ENCODE assay signal across 18 cellular contexts in the genomic region with DNA sequence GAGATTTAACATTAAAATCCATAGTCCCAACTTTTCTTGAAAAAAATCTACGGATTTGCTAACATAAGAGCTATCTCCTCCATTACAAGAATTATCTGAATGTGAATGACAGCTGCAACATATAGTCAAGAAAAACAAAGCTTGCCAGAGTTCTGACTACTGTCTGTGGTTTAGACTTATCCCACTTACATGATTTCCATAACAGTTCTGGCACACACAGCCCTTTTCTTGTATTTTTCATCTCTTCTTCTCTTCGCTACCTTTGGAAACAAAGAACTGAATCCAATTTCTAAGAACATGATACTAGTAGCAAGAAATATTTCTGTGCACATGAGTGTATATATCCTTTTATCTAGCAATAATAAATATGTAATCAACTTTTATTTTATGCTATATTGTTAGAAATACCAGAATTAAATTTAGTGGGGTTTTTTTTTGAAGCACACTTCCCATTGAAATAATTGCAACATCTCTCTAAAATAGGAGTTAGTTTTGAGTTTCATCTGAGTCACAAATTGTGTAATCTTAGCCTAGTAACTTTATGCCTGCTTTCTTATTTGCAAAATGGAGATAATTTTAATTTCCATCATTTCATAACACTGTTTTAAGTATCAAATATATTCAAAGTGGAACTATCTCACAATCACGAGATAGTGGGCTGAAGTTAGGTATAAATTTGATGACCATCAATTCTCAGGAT.
A peak's percentile ranks its signal among the peaks of the same experiment; 100 is the strongest.
DNase-seq lines count a peak whose midpoint lies in the region; ATAC-seq, FAIRE-seq and TF ChIP-seq lines count a peak whose summit lies in the region.
"Had no signal": no experiment of that assay in that cellular context is flagged by ENCODE, and none has a peak within 500 bp of the region (broad histone marks: within the 10 kb centered on the region; RNA-seq: fewer than 3 reads in every experiment).

No MANE protein-coding gene starts in this region.

- no peak overlapping the region for H3K4me3 Mint-ChIP-seq in activated CD4-positive, alpha-beta T cell treated with anti-CD3 and anti-CD28 coated beads for 36 hours
- H3K4me3 Mint-ChIP-seq: CD8-positive, alpha-beta memory T cell had no signal

- no peak overlapping the region for H4K8ac ChIP-seq in IMR-90 (ENCODE audit: low read depth in 2 of 2, low read length in 2 of 2)
- no peak overlapping the region for H4K8ac ChIP-seq in neuronal stem cell (ENCODE audit: low read depth, low read length)

- H2AK9ac ChIP-seq in IMR-90 (replicated peaks; ENCODE audit: low read depth, low read length, poor library complexity): no peak overlapping the region

- in situ Hi-C loops in IMR-90 (cut with MboI; ENCODE audit: low sequenced_read_pairs): no loop called here

- H3K9me1 ChIP-seq in IMR-90 (ENCODE audit: insufficient read depth, low read length): no peaks in the 10 kb centered on the region

- H3K27ac ChIP-seq in IMR-90 (ENCODE audit: insufficient read depth, low read length) (no peak overlapping the region), pancreas (no peak overlapping the region), neuronal stem cell (replicated peaks; ENCODE audit: low read length) (no peak overlapping the region)
- H3K27ac ChIP-seq: A549 had no signal

- H3K4me3 ChIP-seq in IMR-90 (ENCODE audit: insufficient read depth, low read depth, low read length) (no peak overlapping the region), fibroblast of pulmonary artery (replicated peaks; ENCODE audit: low read depth, low read length) (no peak overlapping the region), pancreas (no peak overlapping the region), H7 (ENCODE audit: insufficient read depth, low read depth, low read length) (no peak overlapping the region), neuronal stem cell (ENCODE audit: low read length in 2 of 2) (no peak overlapping the region)
- H3K4me3 ChIP-seq: A549, MG63 had no signal

- dilution Hi-C loops in IMR-90 (cut with HindIII; ENCODE audit: low sequenced_read_pairs, unreplicated experiment): no loop called here

- H3K27me3 Mint-ChIP-seq in activated CD4-positive, alpha-beta T cell treated with anti-CD3 and anti-CD28 coated beads for 36 hours: no peaks in the 10 kb centered on the region
- H3K27me3 Mint-ChIP-seq: CD8-positive, alpha-beta memory T cell had no signal

- H3K4me1 Mint-ChIP-seq in activated CD4-positive, alpha-beta T cell treated with anti-CD3 and anti-CD28 coated beads for 36 hours: no peaks in the 10 kb centered on the region
- H3K4me1 Mint-ChIP-seq: CD8-positive, alpha-beta memory T cell had no signal

- CTCF ChIA-PET in IMR-90 (lab: Yijun Ruan, JAX): no interaction called here
- CTCF ChIA-PET in activated CD4-positive, alpha-beta T cell treated with anti-CD3 and anti-CD28 coated beads for 36 hours (lab: Charles Lee): no interaction called here

- BruUV-seq in IMR-90 (replicated peaks; lab: Mats Ljungman, UMichigan): no TSS peak

- H3K9me3 Mint-ChIP-seq in activated CD4-positive, alpha-beta T cell treated with anti-CD3 and anti-CD28 coated beads for 36 hours (ENCODE audit: low read depth): peaks cover 9% of the 10 kb centered on the region

- no peak overlapping the region for H3K27ac Mint-ChIP-seq in activated CD4-positive, alpha-beta T cell treated with anti-CD3 and anti-CD28 coated beads for 36 hours
- H3K27ac Mint-ChIP-seq: CD8-positive, alpha-beta memory T cell had no signal

- H2AK5ac ChIP-seq in IMR-90 (ENCODE audit: low read depth, low read length) (no peak overlapping the region), neuronal stem cell (ENCODE audit: low read depth, low read length) (no peak overlapping the region)

- no peak for ATAC-seq in IMR-90 (ENCODE audit: low read depth)
- no peak for ATAC-seq in pancreas
- ATAC-seq in activated CD4-positive, alpha-beta T cell treated with anti-CD3 and anti-CD28 coated beads for 36 hours: no peak
- ATAC-seq: A549, Panc1 had no signal

- TF ChIP-seq CTCF in IMR-90 (conservative IDR thresholded peaks at IDR 0.05; ENCODE audit: low read depth, low read length): no peak
- TF ChIP-seq CTCF in fibroblast of pulmonary artery (IDR thresholded peaks at IDR 0.05; ENCODE audit: low read length, missing control alignments): no peak
- no peak for TF ChIP-seq CTCF in pancreas (IDR thresholded peaks at IDR 0.05)

- no peaks in the 10 kb centered on the region for H3K36me3 Mint-ChIP-seq in activated CD4-positive, alpha-beta T cell treated with anti-CD3 and anti-CD28 coated beads for 36 hours (ENCODE audit: low read depth)
- H3K36me3 Mint-ChIP-seq: CD8-positive, alpha-beta memory T cell had no signal

- no peak overlapping the region for H3K56ac ChIP-seq in IMR-90 (ENCODE audit: extremely low read depth, insufficient read depth, low read length)

- no peaks in the 10 kb centered on the region for H3K79me1 ChIP-seq in IMR-90 (ENCODE audit: low read depth in 1 of 2, low read length in 2 of 2)
- no peaks in the 10 kb centered on the region for H3K79me1 ChIP-seq in neuronal stem cell (ENCODE audit: low read depth, low read length)

- WGBS in IMR-90 (ENCODE audit: extremely low coverage in 2 of 2, insufficient read length in 1 of 2), 2 experiments: no CpG with 5 or more reads among the region's 3 CpGs
- WGBS in pancreas, 2 donors: 44 to 58% methylated on average over 3 of the region's 3 CpGs
- WGBS in neuronal stem cell (ENCODE audit: extremely low coverage in 2 of 2, insufficient read length in 2 of 2, insufficient replicate concordance in 1 of 2), 2 donors: no CpG with 5 or more reads among the region's 3 CpGs

- H3K18ac ChIP-seq in IMR-90 (ENCODE audit: low read depth, low read length): no peak overlapping the region
- no peak overlapping the region for H3K18ac ChIP-seq in neuronal stem cell (ENCODE audit: low read length)

- H4K5ac ChIP-seq in IMR-90 (ENCODE audit: low read depth, low read length): no peak overlapping the region

- no peak overlapping the region for H3K4me2 ChIP-seq in IMR-90 (ENCODE audit: low read depth, low read length)
- H3K4me2 ChIP-seq in neuronal stem cell (ENCODE audit: insufficient read depth, low read length, poor library complexity, severe bottlenecking): no peak overlapping the region
- H3K4me2 ChIP-seq: A549 had no signal

- H3K4ac ChIP-seq in IMR-90 (ENCODE audit: low read depth, low read length): no peak overlapping the region
- H3K4ac ChIP-seq in neuronal stem cell (ENCODE audit: low read length): no peak overlapping the region

- no peaks in the 10 kb centered on the region for H4K20me1 ChIP-seq in IMR-90 (ENCODE audit: insufficient read depth, low read length)

- H3K27me3 ChIP-seq in IMR-90 (ENCODE audit: control insufficient read depth, insufficient read depth, low read length) (no peaks in the 10 kb centered on the region), pancreas (no peaks in the 10 kb centered on the region), H7 (ENCODE audit: control insufficient read depth, insufficient read depth, low read length) (no peaks in the 10 kb centered on the region), neuronal stem cell (ENCODE audit: control insufficient read depth in 3 of 3, insufficient read depth in 3 of 3, low read depth in 1 of 3, low read length in 3 of 3) (no peaks in the 10 kb centered on the region)
- H3K27me3 ChIP-seq: MG63 had no signal

- intact Hi-C loops in IMR-90 (cut with micrococcal nuclease): no loop called here
- intact Hi-C loops in pancreas (cut with DNase I): no loop called here
- intact Hi-C loops in activated CD4-positive, alpha-beta T cell treated with anti-CD3 and anti-CD28 coated beads for 36 hours (cut with DNase I, micrococcal nuclease): no loop called here

- H2AFZ ChIP-seq in IMR-90 (replicated peaks; ENCODE audit: low read length, poor library complexity) (no peak overlapping the region), neuronal stem cell (ENCODE audit: low read length) (no peak overlapping the region)

- H3K14ac ChIP-seq in IMR-90 (replicated peaks; ENCODE audit: low read depth, low read length): no peak overlapping the region
- H3K14ac ChIP-seq in neuronal stem cell (ENCODE audit: low read length): no peak overlapping the region

- TF ChIP-seq RAD21 in IMR-90 (IDR thresholded peaks at IDR 0.05; ENCODE audit: low read length): no peak

- H3K23ac ChIP-seq in IMR-90 (ENCODE audit: low read depth, low read length) (no peak overlapping the region), neuronal stem cell (ENCODE audit: low read depth, low read length, poor library complexity) (no peak overlapping the region)

- no peak overlapping the region for H2BK15ac ChIP-seq in IMR-90 (ENCODE audit: low read depth, low read length)
- no peak overlapping the region for H2BK15ac ChIP-seq in neuronal stem cell (ENCODE audit: low read length)

- H3K36me3 ChIP-seq in IMR-90 (ENCODE audit: control insufficient read depth, insufficient read depth, low read length) (no peaks in the 10 kb centered on the region), pancreas (no peaks in the 10 kb centered on the region), H7 (replicated peaks; ENCODE audit: control insufficient read depth, insufficient read depth, low read length) (no peaks in the 10 kb centered on the region), neuronal stem cell (replicated peaks in 1 of 2; ENCODE audit: control insufficient read depth in 2 of 2, insufficient read depth in 2 of 2, low read length in 2 of 2) (no peaks in the 10 kb centered on the region)
- H3K36me3 ChIP-seq: MG63 had no signal

- H3K4me1 ChIP-seq in IMR-90 (ENCODE audit: control insufficient read depth, insufficient read depth, low read length) (no peaks in the 10 kb centered on the region), pancreas (no peaks in the 10 kb centered on the region), neuronal stem cell (ENCODE audit: control insufficient read depth in 2 of 2, insufficient read depth in 1 of 2, low read depth in 1 of 2, low read length in 2 of 2) (no peaks in the 10 kb centered on the region)
- H3K4me1 ChIP-seq: A549 had no signal

- no peak overlapping the region for H2BK20ac ChIP-seq in IMR-90 (ENCODE audit: low read depth, low read length)

- no peak overlapping the region for H2BK12ac ChIP-seq in neuronal stem cell (ENCODE audit: low read length)

- POLR2A ChIA-PET in IMR-90 (lab: Charles Lee; ENCODE audit: unreplicated experiment): no interaction called here
- POLR2A ChIA-PET in activated CD4-positive, alpha-beta T cell treated with anti-CD3 and anti-CD28 coated beads for 36 hours (lab: Charles Lee): no interaction called here

- DNase-seq in IMR-90 (no peak), NCI-H226 (peak; percentile 7), amniotic epithelial cell (ENCODE audit: low read depth) (peak; percentile 64), fibroblast of pulmonary artery (ENCODE audit: low read depth) (peak; percentile 76), pancreas (no peak), H7 (no peak), neuronal stem cell (ENCODE audit: low spot score) (no peak)
- DNase-seq in activated CD4-positive, alpha-beta T cell treated with anti-CD3 and anti-CD28 coated beads for 36 hours: no peak
- DNase-seq: C1 segment of cervical spinal cord; CD8-positive, alpha-beta memory T cell; MG63; NCI-H1105 treated with DMSO at 0.1 percent for 48 hours; NCI-H1694 treated with DMSO at 0.1 percent for 48 hours; NCI-H2107; NCI-H510A treated with DMSO at 0.1 percent for 48 hours; NCI-H82 had no signal

- FAIRE-seq in pancreas (lab: Jason Lieb, UNC): no peak
- FAIRE-seq: A549 had no signal

- H3K9ac ChIP-seq in IMR-90 (ENCODE audit: low read depth, low read length): no peak overlapping the region
- H3K9ac ChIP-seq in neuronal stem cell (ENCODE audit: low read depth, low read length, poor library complexity): no peak overlapping the region

- H2BK5ac ChIP-seq in IMR-90 (ENCODE audit: low read depth, low read length, poor library complexity, severe bottlenecking) (no peak overlapping the region), neuronal stem cell (ENCODE audit: low read length) (no peak overlapping the region)

- no peak for TF ChIP-seq POLR2A in IMR-90 (IDR thresholded peaks at IDR 0.05; ENCODE audit: low read depth, low read length)

- H2BK120ac ChIP-seq in IMR-90 (ENCODE audit: low read depth, low read length) (no peak overlapping the region), neuronal stem cell (ENCODE audit: low read depth, low read length) (no peak overlapping the region)

- peaks cover 23% of the 10 kb centered on the region for H3K9me3 ChIP-seq in IMR-90 (ENCODE audit: control insufficient read depth, insufficient read depth, low read length)
- H3K9me3 ChIP-seq in pancreas: no peaks in the 10 kb centered on the region
- peaks cover 0 to 11% of the 10 kb centered on the region in 2 donors for H3K9me3 ChIP-seq in neuronal stem cell (replicated peaks in 1 of 2; ENCODE audit: control insufficient read depth in 2 of 2, insufficient read depth in 1 of 2, low read depth in 1 of 2, low read length in 2 of 2)
- H3K9me3 ChIP-seq: A549, MG63 had no signal

- H4K91ac ChIP-seq in IMR-90 (ENCODE audit: insufficient read depth, low read depth, low read length): no peak overlapping the region
- no peak overlapping the region for H4K91ac ChIP-seq in neuronal stem cell (ENCODE audit: low read depth, low read length, poor library complexity)

Comparison
In these comparisons a context has a peak if more than half of its experiments do, and no peak if none do; other contexts are left out.
1. DNase-seq: peak in NCI-H226 (single experiment), amniotic epithelial cell (single experiment) and fibroblast of pulmonary artery (single experiment); none in IMR-90 (single experiment), pancreas (0 of 6), activated CD4-positive, alpha-beta T cell treated with anti-CD3 and anti-CD28 coated beads for 36 hours (single experiment), H7 (single experiment) and neuronal stem cell (single experiment).